3 cellular contexts compared by ENCODE assay signal in genomic region chrX:48196745-48197213, GRCh38.
TF ChIP-seq lines count a peak whose summit lies in the region.

TSS of gene SSX5 (minus strand) at chrX:48196795. CDS start at chrX:48195358, 1,437 bp downstream.

TF ChIP-seq in SK-N-SH, 30 proteins besides CTCF, POLR2A, EP300 and RAD21 (continues in another document):
- TF ChIP-seq JUND (IDR thresholded peaks at IDR 0.05): no peak
- no peak for TF ChIP-seq IRF3 (IDR thresholded peaks at IDR 0.05; ENCODE audit: low read depth, low read length)
- no peak for TF ChIP-seq YY1 (IDR thresholded peaks at IDR 0.05; ENCODE audit: low read depth)
- no peak for TF ChIP-seq MXI1 (IDR thresholded peaks at IDR 0.05; ENCODE audit: low read depth, low read length)
- no peak for TF ChIP-seq ELF1 (IDR thresholded peaks at IDR 0.05)
- no peak for TF ChIP-seq ZBTB33 (IDR thresholded peaks at IDR 0.05; ENCODE audit: borderline replicate concordance, low read depth)
- no peak for TF ChIP-seq NRF1 (IDR thresholded peaks at IDR 0.05; ENCODE audit: low read depth, low read length)
- TF ChIP-seq CHD2 (IDR thresholded peaks at IDR 0.05; ENCODE audit: low read length, partially characterized antibody): no peak
- TF ChIP-seq USF2 (IDR thresholded peaks at IDR 0.05; ENCODE audit: borderline replicate concordance, low read depth, low read length): no peak
- no peak for TF ChIP-seq GABPA (IDR thresholded peaks at IDR 0.05; ENCODE audit: low read depth)
- TF ChIP-seq MAX (IDR thresholded peaks at IDR 0.05; ENCODE audit: low read depth): no peak
- no peak for TF ChIP-seq TCF12 (IDR thresholded peaks at IDR 0.05)
- TF ChIP-seq RFX5 (IDR thresholded peaks at IDR 0.05; ENCODE audit: low read length): no peak

TF ChIP-seq in SK-N-SH treated with all-trans-retinoic acid at 6 μM for 48 hours, 23 proteins besides CTCF, POLR2A, EP300 and RAD21 (continues in another document):
- TF ChIP-seq CSRNP3 (CRISPR knock-in tag; IDR thresholded peaks at IDR 0.05): no peak
- no peak for TF ChIP-seq BACH2 (CRISPR knock-in tag; IDR thresholded peaks at IDR 0.05; ENCODE audit: borderline replicate concordance)
- no peak for TF ChIP-seq ZC3H10 (CRISPR knock-in tag; IDR thresholded peaks at IDR 0.05)
- TF ChIP-seq ZFP30 (CRISPR knock-in tag; IDR thresholded peaks at IDR 0.05): no peak
- no peak for TF ChIP-seq ZNF565 (CRISPR knock-in tag; conservative IDR thresholded peaks at IDR 0.05; ENCODE audit: low read depth)
- no peak for TF ChIP-seq POU6F1 (CRISPR knock-in tag; IDR thresholded peaks at IDR 0.05; ENCODE audit: borderline replicate concordance, low read depth)
- no peak for TF ChIP-seq PPARA (CRISPR knock-in tag; IDR thresholded peaks at IDR 0.05; ENCODE audit: borderline replicate concordance)
- TF ChIP-seq OSR1 (CRISPR knock-in tag; IDR thresholded peaks at IDR 0.05): no peak
- no peak for TF ChIP-seq CREB5 (CRISPR knock-in tag; IDR thresholded peaks at IDR 0.05; ENCODE audit: low read depth)
- TF ChIP-seq TSHZ2 (CRISPR knock-in tag; IDR thresholded peaks at IDR 0.05): no peak
- TF ChIP-seq ESRRG (CRISPR knock-in tag; IDR thresholded peaks at IDR 0.05): no peak
- TF ChIP-seq ZNF70 (CRISPR knock-in tag; IDR thresholded peaks at IDR 0.05): no peak
- no peak for TF ChIP-seq RARB (CRISPR knock-in tag; IDR thresholded peaks at IDR 0.05)
- no peak for TF ChIP-seq TCF4 (CRISPR knock-in tag; IDR thresholded peaks at IDR 0.05; ENCODE audit: borderline replicate concordance)
- no peak for TF ChIP-seq PATZ1 (CRISPR knock-in tag; IDR thresholded peaks at IDR 0.05; ENCODE audit: borderline replicate concordance)
- no peak for TF ChIP-seq TOX (CRISPR knock-in tag; IDR thresholded peaks at IDR 0.05; ENCODE audit: borderline replicate concordance)

TF ChIP-seq in H1, 55 proteins besides CTCF, POLR2A, EP300 and RAD21:
- TF ChIP-seq BACH1 (IDR thresholded peaks at IDR 0.05; ENCODE audit: low read length) (no peak), CEBPB (IDR thresholded peaks at IDR 0.05; ENCODE audit: low read depth, low read length) (0 out of 2 replicates have a peak, but pooled peaks have one; percentile 47), E2F6 (IDR thresholded peaks at IDR 0.05) (peak; percentile 34; the same call in 1 of the 2 replicates), JUN (IDR thresholded peaks at IDR 0.05; ENCODE audit: low read depth, low read length) (no peak), CHD2 (IDR thresholded peaks at IDR 0.05; ENCODE audit: low read length) (no peak), KDM5A (IDR thresholded peaks at IDR 0.05; ENCODE audit: low read length) (no peak), ATF2 (IDR thresholded peaks at IDR 0.05; ENCODE audit: low read length) (no peak), YY1 (IDR thresholded peaks at IDR 0.05; ENCODE audit: low read depth, low read length) (no peak), FOSL1 (IDR thresholded peaks at IDR 0.05; ENCODE audit: insufficient read depth, low read depth, low read length) (no peak), HDAC2 (IDR thresholded peaks at IDR 0.05; ENCODE audit: borderline replicate concordance in 1 of 2, low read depth in 2 of 2, low read length in 2 of 2) (no peak)
